In the genomic region with DNA sequence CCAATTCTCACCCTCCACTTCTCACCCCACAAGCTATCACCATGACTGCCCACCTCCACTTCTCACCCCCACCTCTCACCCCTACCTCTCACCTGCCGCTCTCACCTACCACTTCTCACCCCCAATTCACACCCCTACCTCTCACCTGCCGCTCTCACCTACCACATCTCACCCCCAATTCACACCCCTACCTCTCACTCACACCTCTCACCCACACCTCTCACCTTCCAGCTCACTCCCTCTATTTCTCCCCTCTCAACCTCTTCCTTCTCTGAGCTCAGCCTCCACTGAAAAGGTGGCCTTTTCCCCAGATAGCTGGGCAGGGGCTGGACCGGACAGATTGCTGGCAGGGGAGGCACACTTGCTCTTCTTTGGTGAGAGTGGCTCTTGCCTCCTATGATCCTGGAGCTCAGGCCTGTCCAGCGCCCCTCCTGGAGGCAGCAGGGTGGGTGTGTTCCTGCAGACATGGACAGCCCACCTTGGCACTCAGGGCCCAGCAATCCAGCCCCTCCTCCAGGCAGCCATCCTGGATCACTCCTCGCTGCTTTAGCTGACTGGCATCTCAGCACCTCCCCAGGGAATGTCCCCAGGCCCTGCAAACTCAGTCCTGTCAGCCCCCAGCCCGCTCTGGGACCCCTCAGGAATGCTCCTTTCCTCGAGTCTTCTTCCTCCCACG, we compare ENCODE assay signal across 4 cellular contexts. TPM values are rescaled to one million over a fixed set of nuclear protein-coding genes. Genes with fewer than 3 reads are reported as not detected.
"Had no signal": no experiment of that assay in that cellular context is flagged by ENCODE, and none has a peak within 500 bp of the region (broad histone marks: within the 10 kb centered on the region; RNA-seq: fewer than 3 reads in every experiment).

No MANE protein-coding gene starts in this region.

RNA-seq across cellular contexts. Expression of gene PRODH, which starts 25.7 kb away (rescaled TPM):
- total RNA-seq: dermis microvascular lymphatic vessel endothelial cell; mononuclear cell; natural killer cell treated with Interleukin-12 subunit alpha and Interleukin-12 subunit beta and Interleukin-15 and Interleukin-18, amount 100 ng/mL, for 72 hours had no signal
- polyA plus RNA-seq: smooth muscle cell had no signal
